In genomic region chr12:57459750-57460400, GRCh38 we compare ENCODE assay signal across 8 cellular contexts. TPM values are rescaled to one million over a fixed set of nuclear protein-coding genes. Genes with fewer than 3 reads are reported as not detected.
DNase-seq lines count a peak whose midpoint lies in the region; ATAC-seq lines count a peak whose summit lies in the region.

Gene GLI1 (plus strand): TSS chr12:57459785. CDS start chr12:57463692, 3,907 bp downstream.

- no peaks in the 10 kb centered on the region for H3K9me3 Mint-ChIP-seq in activated T-helper 1 cell treated with anti-CD3 and anti-CD28 coated beads, Interleukin-12 subunit alpha, Interleukin-12 subunit beta, Interleukin-2, Interleukin-4 antibody, amounts not matched to agents 30 ng/mL and 10 ng/mL and 1 ng/mL, durations not matched to agents 14 hours and 24 hours and 36 hours

- H3K27ac ChIP-seq in right cardiac atrium (ENCODE audit: low read length) (peak within 1 kb of the TSS; percentile 74), skin epidermis (peak within 1 kb of the TSS; percentile 25 to 92 (median 75))

- H3K27me3 ChIP-seq in right cardiac atrium (ENCODE audit: control insufficient read depth, insufficient read depth): no peaks in the 10 kb centered on the region

- peaks cover 65% of the 10 kb centered on the region for H3K4me1 Mint-ChIP-seq in activated T-helper 1 cell treated with anti-CD3 and anti-CD28 coated beads, Interleukin-12 subunit alpha, Interleukin-12 subunit beta, Interleukin-2, Interleukin-4 antibody, amounts not matched to agents 30 ng/mL and 10 ng/mL and 1 ng/mL, durations not matched to agents 14 hours and 24 hours and 36 hours (ENCODE audit: low read depth)

- H3K4me3 ChIP-seq in right cardiac atrium (ENCODE audit: low read length) (peak within 1 kb of the TSS; percentile 54), skin epidermis (peak within 1 kb of the TSS; percentile 44 to 60 (median 54))

- no peaks in the 10 kb centered on the region for H3K4me1 ChIP-seq in right cardiac atrium (ENCODE audit: control insufficient read depth, insufficient read depth, low read length)

- WGBS in right cardiac atrium: under 1% methylated on average over 33 of the region's 34 CpGs

- H3K36me3 Mint-ChIP-seq in activated T-helper 1 cell treated with anti-CD3 and anti-CD28 coated beads, Interleukin-12 subunit alpha, Interleukin-12 subunit beta, Interleukin-2, Interleukin-4 antibody, amounts not matched to agents 30 ng/mL and 10 ng/mL and 1 ng/mL, durations not matched to agents 14 hours and 24 hours and 36 hours (ENCODE audit: low read depth): no peaks in the 10 kb centered on the region

- peak; percentile 70 for DNase-seq in stimulated activated CD4-positive, alpha-beta T cell treated with anti-CD3 and anti-CD28 coated beads, Interleukin-4, amount 100 ng/mL, for 1 hour
- no peak for DNase-seq in stimulated activated CD4-positive, alpha-beta T cell treated with anti-CD3 and anti-CD28 coated beads, Interleukin-15, amount 100 ng/mL, for 24 hours
- no peak for DNase-seq in activated T-helper 1 cell treated with anti-CD3 and anti-CD28 coated beads, Interleukin-12 subunit alpha, Interleukin-12 subunit beta, Interleukin-2, Interleukin-4 antibody, amounts not matched to agents 30 ng/mL and 10 ng/mL and 1 ng/mL, durations not matched to agents 14 hours and 24 hours and 36 hours (ENCODE audit: low spot score)
- DNase-seq in right cardiac atrium (peak in 1 of 3 donors; percentile 58), putamen (ENCODE audit: low spot score) (no peak)

- no peaks in the 10 kb centered on the region for H3K9me3 ChIP-seq in right cardiac atrium (ENCODE audit: control insufficient read depth, low read length)

- H3K27ac Mint-ChIP-seq in activated T-helper 1 cell treated with anti-CD3 and anti-CD28 coated beads, Interleukin-12 subunit alpha, Interleukin-12 subunit beta, Interleukin-2, Interleukin-4 antibody, amounts not matched to agents 30 ng/mL and 10 ng/mL and 1 ng/mL, durations not matched to agents 14 hours and 24 hours and 36 hours: peak within 1 kb of the TSS; percentile 93

- ATAC-seq in right cardiac atrium (peak; percentile 27 to 48), HG02642 (IDR thresholded peaks at IDR 0.05; ENCODE audit: poor library complexity, unreplicated experiment) (no peak), HG03159 (IDR thresholded peaks at IDR 0.05; ENCODE audit: unreplicated experiment) (no peak)

- H3K27me3 Mint-ChIP-seq in activated T-helper 1 cell treated with anti-CD3 and anti-CD28 coated beads, Interleukin-12 subunit alpha, Interleukin-12 subunit beta, Interleukin-2, Interleukin-4 antibody, amounts not matched to agents 30 ng/mL and 10 ng/mL and 1 ng/mL, durations not matched to agents 14 hours and 24 hours and 36 hours (ENCODE audit: insufficient read depth): peaks cover 21% of the 10 kb centered on the region

- peak within 1 kb of the TSS; percentile 94 for H3K4me3 Mint-ChIP-seq in activated T-helper 1 cell treated with anti-CD3 and anti-CD28 coated beads, Interleukin-12 subunit alpha, Interleukin-12 subunit beta, Interleukin-2, Interleukin-4 antibody, amounts not matched to agents 30 ng/mL and 10 ng/mL and 1 ng/mL, durations not matched to agents 14 hours and 24 hours and 36 hours

- intact Hi-C loops in activated T-helper 1 cell treated with anti-CD3 and anti-CD28 coated beads, Interleukin-12 subunit alpha, Interleukin-12 subunit beta, Interleukin-2, Interleukin-4 antibody, amounts not matched to agents 30 ng/mL and 10 ng/mL and 1 ng/mL, durations not matched to agents 14 hours and 24 hours and 36 hours (cut with micrococcal nuclease): loop anchor here (1.0 kb wide), 9 partner anchors 27 to 247 kb away; partner anchors contain the start of genes DCTN2, DDIT3 and R3HDM2
- intact Hi-C loops in right cardiac atrium (cut with DNase I): loop anchor here in 1 of 4 donors (10.0 kb wide), 1 partner anchor 165 kb away; no protein-coding TSS in a partner anchor

RNA-seq across cellular contexts. Expression of gene GLI1, which starts in this region (rescaled TPM):
- total RNA-seq in activated T-helper 1 cell treated with anti-CD3 and anti-CD28 coated beads, Interleukin-12 subunit alpha, Interleukin-12 subunit beta, Interleukin-2, Interleukin-4 antibody, amounts not matched to agents 30 ng/mL and 10 ng/mL and 1 ng/mL, durations not matched to agents 14 hours and 24 hours and 36 hours: 1.5 and 2.5 TPM in 2 replicates
- 1 to 10 TPM; 1.6 to 3.1 (median 2.5) TPM for total RNA-seq in right cardiac atrium
- 0.59 TPM for polyA plus RNA-seq in right cardiac atrium

Comparison
In these comparisons a context has a peak if more than half of its experiments do, and no peak if none do; other contexts are left out.
1. ATAC-seq: peak in right cardiac atrium (2 of 2); none in HG02642 (single experiment) and HG03159 (single experiment).